Comparison of ENCODE assay signal across 30 cellular contexts in genomic region chrX:12206413-12206812, GRCh38.
"Had no signal": no experiment of that assay in that cellular context is flagged by ENCODE, and none has a peak within 500 bp of the region (broad histone marks: within the 10 kb centered on the region; RNA-seq: fewer than 3 reads in every experiment).

No MANE protein-coding gene starts in this region.

- DNase-seq: activated CD4-positive, alpha-beta memory T cell treated with anti-CD3 and anti-CD28 coated beads, Interleukin-2, amount 10 ng/mL, durations not matched to agents 7 days and 5 days; activated CD4-positive, alpha-beta T cell treated with anti-CD3 and anti-CD28 coated beads for 1 hour; activated CD4-positive, alpha-beta T cell treated with anti-CD3 and anti-CD28 coated beads for 48 hours; activated CD4-positive, CD25-positive, alpha-beta regulatory T cell; activated CD8-positive, alpha-beta memory T cell treated with anti-CD3 and anti-CD28 coated beads for 24 hours; activated CD8-positive, alpha-beta memory T cell treated with anti-CD3 and anti-CD28 coated beads, Interleukin-2, amount 10 ng/mL, durations not matched to agents 7 days and 5 days; activated CD8-positive, alpha-beta memory T cell treated with anti-CD3 and anti-CD28 coated beads, Interleukin-2, amount 50 U/mL, for 48 hours; activated effector memory CD4-positive, alpha-beta T cell treated with Interleukin-2 at 50 U/mL for 16 hours; activated naive CD4-positive, alpha-beta T cell treated with anti-CD3 and anti-CD28 coated beads, Interleukin-2, amount 10 ng/mL, durations not matched to agents 7 days and 5 days; activated naive CD8-positive, alpha-beta T cell treated with anti-CD3 and anti-CD28 coated beads, Interleukin-2, amount 50 U/mL, for 24 hours; activated T-cell treated with anti-CD3 and anti-CD28 coated beads, Interleukin-2, amount 50 U/mL, for 48 hours; caudate nucleus; cerebellar nuclear complex; Kasumi-1; KG1; NCI-H1048; NCI-H1105 treated with DMSO at 0.1 percent for 48 hours; NCI-H1436; NCI-H1694; NCI-H1930; NCI-H345; NCI-H510A; NCI-H526; NCI-H748 treated with DMSO at 0.1 percent for 48 hours; Right ventricle myocardium superior; SW 1271; T-helper 1 cell; T-helper 2 cell; T-helper 9 cell; WERI-Rb-1 had no signal

- H3K36me3 ChIP-seq: WERI-Rb-1 had no signal

- H3K27ac ChIP-seq: WERI-Rb-1 had no signal

- ATAC-seq: activated CD8-positive, alpha-beta memory T cell treated with anti-CD3 and anti-CD28 coated beads, Interleukin-2, amount 10 ng/mL, durations not matched to agents 7 days and 5 days; activated naive CD8-positive, alpha-beta T cell treated with anti-CD3 and anti-CD28 coated beads, Interleukin-2, amount 50 U/mL, for 24 hours had no signal
